ENCODE assay signal across 8 cellular contexts in the genomic region with DNA sequence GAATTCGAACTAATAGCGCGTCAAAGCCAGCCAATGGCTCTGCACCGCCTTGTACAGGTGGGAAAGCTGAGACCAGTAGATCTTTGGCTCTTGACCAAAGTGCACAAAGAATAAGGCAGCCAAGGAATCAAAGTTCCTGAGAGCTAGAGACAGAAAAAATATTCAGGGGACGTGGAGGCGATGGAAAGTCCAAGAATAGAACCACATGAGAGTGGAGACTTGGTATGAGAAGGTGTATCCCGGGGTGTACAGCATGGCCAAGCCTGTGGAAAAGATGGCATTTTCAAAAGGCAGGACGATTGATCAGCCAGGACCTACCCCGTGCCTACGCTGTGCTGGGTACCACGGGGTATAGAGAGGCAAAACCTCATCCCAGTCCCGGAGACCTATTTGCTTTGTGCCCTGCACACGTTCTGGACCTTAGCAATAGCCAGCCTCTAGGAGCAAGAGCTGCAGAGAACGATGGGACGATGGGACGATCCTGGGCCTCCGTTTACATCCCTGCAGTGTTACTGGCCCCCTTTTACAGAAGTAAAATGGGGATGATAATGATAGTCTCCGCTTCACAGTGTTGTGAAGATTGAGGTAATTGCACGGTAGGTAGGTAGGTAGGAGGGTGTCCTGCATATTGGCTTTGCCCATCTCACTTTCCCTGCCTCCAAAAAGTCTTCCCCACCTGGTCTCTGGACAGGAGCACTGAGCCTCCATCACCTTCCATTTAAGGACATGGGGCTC. TPM values are rescaled to one million over a fixed set of nuclear protein-coding genes. Genes with fewer than 3 reads are reported as not detected.
DNase-seq lines count a peak whose midpoint lies in the region; ATAC-seq, FAIRE-seq and TF ChIP-seq lines count a peak whose summit lies in the region.

No MANE protein-coding gene starts in this region.

- TF ChIP-seq RAD21 in SK-N-SH (IDR thresholded peaks at IDR 0.05; ENCODE audit: low read length): no peak

- peak overlapping the region; percentile 86 for H3K9ac ChIP-seq in SK-N-SH
- peak overlapping the region; percentile 57 for H3K9ac ChIP-seq in endocrine pancreas (ENCODE audit: control insufficient read depth, insufficient read depth, low read length)

- ATAC-seq in HG02678 (IDR thresholded peaks at IDR 0.05; ENCODE audit: unreplicated experiment): peak; percentile 17
- ATAC-seq in natural killer cell treated with Interleukin-12 subunit alpha and Interleukin-12 subunit beta and Interleukin-15 and Interleukin-18, amount 100 ng/mL, for 72 hours: no peak

- 19% methylated on average over 19 of the region's 19 CpGs for WGBS in SK-N-SH (ENCODE audit: low lambda C conversion rate)

- H3K79me2 ChIP-seq in SK-N-SH (ENCODE audit: insufficient read depth): peaks cover 31% of the 10 kb centered on the region

- no peaks in the 10 kb centered on the region for H3K9me3 ChIP-seq in SK-N-SH
- H3K9me3 ChIP-seq in endocrine pancreas (ENCODE audit: control insufficient read depth, low read length): no peaks in the 10 kb centered on the region

- H2AFZ ChIP-seq in SK-N-SH (ENCODE audit: low read depth): peak overlapping the region; percentile 98

- no peaks in the 10 kb centered on the region for H3K9me2 ChIP-seq in SK-N-SH

- no peaks in the 10 kb centered on the region for H3F3A ChIP-seq in SK-N-SH (replicated peaks; ENCODE audit: insufficient read depth)

- peaks cover 4 to 22% of the 10 kb centered on the region in 2 experiments; a peak in 2 of 4 replicates for H3K4me1 ChIP-seq in SK-N-SH (ENCODE audit: control insufficient read depth in 1 of 2, insufficient read depth in 2 of 2, low read depth in 1 of 2, low read length in 1 of 2)
- no peaks in the 10 kb centered on the region for H3K4me1 ChIP-seq in endocrine pancreas (ENCODE audit: control insufficient read depth, insufficient read depth, low read length)

- peak; percentile 41 for FAIRE-seq in GM12891 (lab: Jason Lieb, UNC)

- peak overlapping the region; percentile 89 for H3K4me2 ChIP-seq in SK-N-SH

- H3K4me3 Mint-ChIP-seq in natural killer cell treated with Interleukin-12 subunit alpha and Interleukin-12 subunit beta and Interleukin-15 and Interleukin-18, amount 100 ng/mL, for 72 hours: peak overlapping the region; percentile 93

- peaks cover 0 to 2% of the 10 kb centered on the region in 2 donors for H3K27me3 Mint-ChIP-seq in natural killer cell treated with Interleukin-12 subunit alpha and Interleukin-12 subunit beta and Interleukin-15 and Interleukin-18, amount 100 ng/mL, for 72 hours

- peak overlapping the region; percentile 68 to 90; a peak in 3 of 4 replicates for H3K27ac ChIP-seq in SK-N-SH (ENCODE audit: low read depth in 2 of 2, low read length in 1 of 2)

- DNase-seq in GM12891 (ENCODE audit: insufficient read length, low spot score) (no peak), SK-N-SH (peak; percentile 47), foreskin melanocyte (no peak), cerebellar nuclear complex (lab: John Stamatoyannopoulos, UW) (no peak), SHP77 (lab: John Stamatoyannopoulos, UW) (no peak)
- DNase-seq in natural killer cell treated with Interleukin-12 subunit alpha and Interleukin-12 subunit beta and Interleukin-15 and Interleukin-18, amount 100 ng/mL, for 72 hours (ENCODE audit: low spot score): no peak

- no peak for TF ChIP-seq CTCF in SK-N-SH (IDR thresholded peaks at IDR 0.05)

- H3K27me3 ChIP-seq in SK-N-SH (ENCODE audit: insufficient read depth) (no peaks in the 10 kb centered on the region), endocrine pancreas (ENCODE audit: control insufficient read depth, insufficient read depth, low read length) (no peaks in the 10 kb centered on the region)

- H3K36me3 Mint-ChIP-seq in natural killer cell treated with Interleukin-12 subunit alpha and Interleukin-12 subunit beta and Interleukin-15 and Interleukin-18, amount 100 ng/mL, for 72 hours: peaks cover 10% of the 10 kb centered on the region

- no peak for TF ChIP-seq POLR2A in GM12891 (IDR thresholded peaks at IDR 0.05; ENCODE audit: low read depth, low read length)

- no peaks in the 10 kb centered on the region for H4K20me1 ChIP-seq in SK-N-SH (ENCODE audit: insufficient read depth)

- H3K36me3 ChIP-seq in SK-N-SH (replicated peaks in 1 of 2; ENCODE audit: control insufficient read depth in 1 of 2, insufficient read depth in 2 of 2, low read length in 1 of 2) (peaks cover 19 to 23% of the 10 kb centered on the region in 2 experiments), endocrine pancreas (ENCODE audit: control insufficient read depth, insufficient read depth, low read length) (peaks cover 3% of the 10 kb centered on the region)

- peaks cover 18 to 19% of the 10 kb centered on the region in 2 donors for H3K4me1 Mint-ChIP-seq in natural killer cell treated with Interleukin-12 subunit alpha and Interleukin-12 subunit beta and Interleukin-15 and Interleukin-18, amount 100 ng/mL, for 72 hours (ENCODE audit: low read depth in 2 of 2)

- peak overlapping the region; percentile 87 to 88 for H3K27ac Mint-ChIP-seq in natural killer cell treated with Interleukin-12 subunit alpha and Interleukin-12 subunit beta and Interleukin-15 and Interleukin-18, amount 100 ng/mL, for 72 hours

- POLR2A ChIA-PET in SK-N-SH (lab: Yijun Ruan, JAX): interaction anchor here (0.6 to 2.1 kb wide), 8 partner anchors 9 to 921 kb away, joined by 3 to 6 read pairs (median 3); a partner anchor contains a TSS

- CTCF ChIA-PET in SK-N-SH (lab: Yijun Ruan, JAX): interaction anchor here (0.7 to 4.1 kb wide), 5 partner anchors 8 to 174 kb away, joined by 3 to 19 read pairs (median 4); no protein-coding TSS in a partner anchor

- no peaks in the 10 kb centered on the region for H3K9me3 Mint-ChIP-seq in natural killer cell treated with Interleukin-12 subunit alpha and Interleukin-12 subunit beta and Interleukin-15 and Interleukin-18, amount 100 ng/mL, for 72 hours

- TF ChIP-seq EP300 in SK-N-SH (IDR thresholded peaks at IDR 0.05; ENCODE audit: borderline replicate concordance in 1 of 2, low read depth in 1 of 2, low read length in 1 of 2): no peak

- H3K4me3 ChIP-seq in SK-N-SH (ENCODE audit: low read depth in 2 of 2, low read length in 1 of 2): peak overlapping the region; percentile 87 to 93
- H3K4me3 ChIP-seq in endocrine pancreas (ENCODE audit: control insufficient read depth, insufficient read depth, low read length): peak overlapping the region; percentile 80

TF ChIP-seq in GM12891, 5 proteins besides CTCF, POLR2A, EP300 and RAD21:
- no peak for TF ChIP-seq POLR2AphosphoS5 (IDR thresholded peaks at IDR 0.05; ENCODE audit: low read depth, low read length)
- no peak for TF ChIP-seq PAX5 (IDR thresholded peaks at IDR 0.05; ENCODE audit: insufficient read depth, low read length, severe bottlenecking)
- TF ChIP-seq TAF1 (IDR thresholded peaks at IDR 0.05; ENCODE audit: low read depth, low read length): no peak
- TF ChIP-seq SPI1 (IDR thresholded peaks at IDR 0.05; ENCODE audit: low read depth, low read length): no peak
- no peak; the same call in 1 of the 2 replicates for TF ChIP-seq POU2F2 (IDR thresholded peaks at IDR 0.05; ENCODE audit: low read depth, low read length)

TF ChIP-seq in SK-N-SH, 30 proteins besides CTCF, POLR2A, EP300 and RAD21:
- TF ChIP-seq NFIC (IDR thresholded peaks at IDR 0.05; ENCODE audit: borderline replicate concordance) (no peak), RCOR1 (IDR thresholded peaks at IDR 0.05; ENCODE audit: low read length) (0 out of 2 replicates have a peak, but pooled peaks have one; percentile 3)

RNA-seq across cellular contexts. Expression of a gene that starts 0.6 kb away (rescaled TPM):
- 4.7 TPM for polyA plus RNA-seq in GM12891 (2012; ENCODE audit: low read depth, missing spikeins)
- 4.7 and 6.2 TPM in 2 replicates for polyA plus RNA-seq in SK-N-SH (2012; rRNA removed)
- polyA plus RNA-seq in SK-N-SH (2012; cell fraction: cytosol; rRNA removed): 5.0 and 5.3 TPM in 2 replicates
- polyA plus RNA-seq in SK-N-SH (2012; cell fraction: nucleus; rRNA removed): 9.7 and 10.1 TPM in 2 replicates
- total RNA-seq in natural killer cell treated with Interleukin-12 subunit alpha and Interleukin-12 subunit beta and Interleukin-15 and Interleukin-18, amount 100 ng/mL, for 72 hours: 10 to 100 TPM; 17.9 to 19.1 TPM

RNA-seq across cellular contexts. Expression of a gene that starts 34.4 kb away (rescaled TPM):
- 55.5 TPM for polyA plus RNA-seq in GM12891 (2012; ENCODE audit: low read depth, missing spikeins)
- 41.5 and 46.4 TPM in 2 replicates for polyA plus RNA-seq in SK-N-SH (2012; rRNA removed)
- polyA plus RNA-seq in SK-N-SH (2012; cell fraction: cytosol; rRNA removed): 26.7 and 27.9 TPM in 2 replicates
- 157 and 221 TPM in 2 replicates for polyA plus RNA-seq in SK-N-SH (2012; cell fraction: nucleus; rRNA removed)
- total RNA-seq in natural killer cell treated with Interleukin-12 subunit alpha and Interleukin-12 subunit beta and Interleukin-15 and Interleukin-18, amount 100 ng/mL, for 72 hours: 100 to 1,000 TPM in 1 of 2 donors, 10 to 100 TPM in 1; 41.5 to 117 TPM
